In genomic region chr5:134161712-134162395, GRCh38 we compare ENCODE assay signal across 21 cellular contexts. TPM values are rescaled to one million over a fixed set of nuclear protein-coding genes. Genes with fewer than 3 reads are reported as not detected.
A peak's percentile ranks its signal among the peaks of the same experiment; 100 is the strongest.
DNase-seq lines count a peak whose midpoint lies in the region; ATAC-seq, FAIRE-seq and TF ChIP-seq lines count a peak whose summit lies in the region.
"Had no signal": no experiment of that assay in that cellular context is flagged by ENCODE, and none has a peak within 500 bp of the region (broad histone marks: within the 10 kb centered on the region; RNA-seq: fewer than 3 reads in every experiment).

No MANE protein-coding gene starts in this region.

- H3K27me3 ChIP-seq in mammary epithelial cell (ENCODE audit: insufficient read depth, low read length): no peaks in the 10 kb centered on the region
- H3K27me3 ChIP-seq: SJCRH30 had no signal

- H4K20me1 ChIP-seq in mammary epithelial cell (ENCODE audit: insufficient read depth, low read length): no peaks in the 10 kb centered on the region

- no TSS peak for BruUV-seq in mammary epithelial cell (replicated peaks; lab: Mats Ljungman, UMichigan)

- peak in 1 of 2 donors; percentile 18 for ATAC-seq in activated T-cell treated with anti-CD3 and anti-CD28 coated beads, Interleukin-2, amount 50 U/mL, for 72 hours (replicated peaks in 1 of 2)
- ATAC-seq in stimulated activated naive CD8-positive, alpha-beta T cell treated with anti-CD3 and anti-CD28 coated beads, Interleukin-15, Interleukin-2, amounts not matched to agents 100 U/mL and 50 U/mL, for 24 hours: peak; percentile 36
- ATAC-seq: PC-3 had no signal

- FAIRE-seq in GM12891 (lab: Jason Lieb, UNC): peak; percentile 54

- no peak for TF ChIP-seq CTCF in mammary epithelial cell (conservative IDR thresholded peaks at IDR 0.05 in 1 of 2, IDR thresholded peaks at IDR 0.05 in 1 of 2; ENCODE audit: extremely low read depth in 1 of 2, insufficient read depth in 1 of 2, low read depth in 1 of 2, low read length in 2 of 2)

- H3K9me3 ChIP-seq in mammary epithelial cell (replicated peaks; ENCODE audit: insufficient read depth, low read length): no peaks in the 10 kb centered on the region

- H3K27me3 Mint-ChIP-seq in activated T-cell treated with anti-CD3 and anti-CD28 coated beads, Interleukin-2, amount 50 U/mL, for 72 hours (ENCODE audit: low read depth): no peaks in the 10 kb centered on the region
- no peaks in the 10 kb centered on the region for H3K27me3 Mint-ChIP-seq in activated naive CD8-positive, alpha-beta T cell

- H3K4me1 Mint-ChIP-seq in activated T-cell treated with anti-CD3 and anti-CD28 coated beads, Interleukin-2, amount 50 U/mL, for 72 hours (ENCODE audit: low read depth): peaks cover 50% of the 10 kb centered on the region
- H3K4me1 Mint-ChIP-seq in activated naive CD8-positive, alpha-beta T cell (ENCODE audit: low read depth): peaks cover 56% of the 10 kb centered on the region
- H3K4me1 Mint-ChIP-seq: CD14-positive monocyte, H9 had no signal

- CTCF ChIA-PET in mammary epithelial cell (lab: Charles Lee; ENCODE audit: low non-redundant PET): no interaction called here

- peaks cover 33% of the 10 kb centered on the region for H3K36me3 ChIP-seq in mammary epithelial cell (ENCODE audit: insufficient read depth, low read length)

- no peaks in the 10 kb centered on the region for H3K4me1 ChIP-seq in mammary epithelial cell (ENCODE audit: insufficient read depth, low read length)
- H3K4me1 ChIP-seq: SJCRH30 had no signal

- H3K4me3 Mint-ChIP-seq in activated T-cell treated with anti-CD3 and anti-CD28 coated beads, Interleukin-2, amount 50 U/mL, for 72 hours: peak overlapping the region in 1 of 2 donors; percentile 32
- H3K4me3 Mint-ChIP-seq in activated naive CD8-positive, alpha-beta T cell: no peak overlapping the region
- H3K4me3 Mint-ChIP-seq: CD14-positive monocyte, H9 had no signal

- TF ChIP-seq POLR2A in GM12891 (IDR thresholded peaks at IDR 0.05; ENCODE audit: low read depth, low read length): no peak

- DNase-seq in activated T-cell treated with anti-CD3 and anti-CD28 coated beads, Interleukin-2, amount 50 U/mL, for 72 hours: no peak
- DNase-seq in activated T-cell treated with anti-CD3 and anti-CD28 coated beads, Interleukin-2, amount 50 U/mL, for 1 hour: no peak
- DNase-seq in GM12891 (ENCODE audit: insufficient read length, low spot score) (no peak), mammary epithelial cell (no peak), AG08395 (ENCODE audit: low spot score) (no peak)
- no peak for DNase-seq in stimulated activated naive CD8-positive, alpha-beta T cell treated with anti-CD3 and anti-CD28 coated beads, Interleukin-15, Interleukin-2, amounts not matched to agents 100 U/mL and 50 U/mL, for 24 hours
- DNase-seq: ACHN, AML-193, COR-L47, DMS 273 treated with DMSO at 0.1 percent for 48 hours, DND-41, H9, NCI-H1417, NCI-H187, NCI-H2107, NCI-H524, PC-3, SJCRH30 had no signal

- peaks cover 49% of the 10 kb centered on the region for H3K79me2 ChIP-seq in mammary epithelial cell (ENCODE audit: insufficient read depth, low read length)

- H3K9ac ChIP-seq in mammary epithelial cell (ENCODE audit: insufficient read depth, low read length): no peak overlapping the region
- H3K9ac ChIP-seq: KMS-11 had no signal

- no peak overlapping the region for H3K4me2 ChIP-seq in mammary epithelial cell (ENCODE audit: insufficient read depth, low read depth, low read length)
- H3K4me2 ChIP-seq: KMS-11 had no signal

- H3K9me3 Mint-ChIP-seq in activated T-cell treated with anti-CD3 and anti-CD28 coated beads, Interleukin-2, amount 50 U/mL, for 72 hours: no peaks in the 10 kb centered on the region
- no peaks in the 10 kb centered on the region for H3K9me3 Mint-ChIP-seq in activated naive CD8-positive, alpha-beta T cell (ENCODE audit: low read depth)
- H3K9me3 Mint-ChIP-seq: H9 had no signal

- H2AFZ ChIP-seq in mammary epithelial cell (ENCODE audit: low read depth, low read length): no peak overlapping the region

- H3K36me3 Mint-ChIP-seq in activated T-cell treated with anti-CD3 and anti-CD28 coated beads, Interleukin-2, amount 50 U/mL, for 72 hours (ENCODE audit: insufficient read depth in 2 of 2): peaks cover 18 to 66% of the 10 kb centered on the region in 2 donors
- H3K36me3 Mint-ChIP-seq in activated naive CD8-positive, alpha-beta T cell: peaks cover 12% of the 10 kb centered on the region

- peak overlapping the region; percentile 28 for H3K27ac Mint-ChIP-seq in activated T-cell treated with anti-CD3 and anti-CD28 coated beads, Interleukin-2, amount 50 U/mL, for 72 hours
- H3K27ac Mint-ChIP-seq in activated naive CD8-positive, alpha-beta T cell: peak overlapping the region; percentile 61
- H3K27ac Mint-ChIP-seq: CD14-positive monocyte had no signal

- intact Hi-C loops in mammary epithelial cell (cut with micrococcal nuclease): no loop called here

- H3K4me3 ChIP-seq in mammary epithelial cell (replicated peaks in 1 of 3; ENCODE audit: insufficient read depth in 1 of 3, low read depth in 2 of 3, low read length in 3 of 3): no peak overlapping the region
- H3K4me3 ChIP-seq: SJCRH30 had no signal

- WGBS in mammary epithelial cell (ENCODE audit: low coverage, missing lambda C conversion rate): 94% methylated on average over 5 of the region's 5 CpGs

- H3K27ac ChIP-seq in mammary epithelial cell (ENCODE audit: insufficient read depth, low read depth, low read length): no peak overlapping the region
- H3K27ac ChIP-seq: KMS-11, SJCRH30 had no signal

- in situ Hi-C loops in mammary epithelial cell (cut with MboI; ENCODE audit: low sequenced_read_pairs in 2 of 2): no loop called here

- dilution Hi-C loops in mammary epithelial cell (cut with HindIII; ENCODE audit: low sequenced_read_pairs): no loop called here

TF ChIP-seq in GM12891, 5 proteins besides CTCF, POLR2A, EP300 and RAD21:
- TF ChIP-seq SPI1 (IDR thresholded peaks at IDR 0.05; ENCODE audit: low read depth, low read length) (no peak), TAF1 (IDR thresholded peaks at IDR 0.05; ENCODE audit: low read depth, low read length) (no peak)
TF ChIP-seq in GM12891: peak in this region for 0.

RNA-seq across cellular contexts. Expression of gene SKP1, which starts 14.9 kb away (rescaled TPM):
- total RNA-seq in activated T-cell treated with anti-CD3 and anti-CD28 coated beads, Interleukin-2, amount 50 U/mL, for 72 hours: 100 to 1,000 TPM; 201 to 238 TPM
- polyA plus RNA-seq in GM12891 (2012; ENCODE audit: low read depth, missing spikeins): 424 TPM
- total RNA-seq in mammary epithelial cell: 100 to 1,000 TPM; 146 to 231 TPM
- 389 TPM for polyA plus RNA-seq in mammary epithelial cell
- polyA minus RNA-seq in mammary epithelial cell: 130 TPM

RNA-seq across cellular contexts. Expression of gene TCF7, which starts 47.4 kb away (rescaled TPM):
- total RNA-seq in activated T-cell treated with anti-CD3 and anti-CD28 coated beads, Interleukin-2, amount 50 U/mL, for 72 hours: 100 to 1,000 TPM; 142 to 265 TPM
- polyA plus RNA-seq in GM12891 (2012; ENCODE audit: low read depth, missing spikeins): 55.8 TPM
- total RNA-seq in mammary epithelial cell: 1 to 10 TPM; 3.3 to 6.5 TPM
- 2.0 TPM for polyA plus RNA-seq in mammary epithelial cell
- 18.8 TPM for polyA minus RNA-seq in mammary epithelial cell

Comparison
In these comparisons a context has a peak if more than half of its experiments do, and no peak if none do; other contexts are left out.
1. RNA of gene TCF7, which starts 47.4 kb away (total RNA-seq): 142 to 265 TPM in activated T-cell treated with anti-CD3 and anti-CD28 coated beads, Interleukin-2, amount 50 U/mL, for 72 hours; 3.3 to 6.5 TPM in mammary epithelial cell; every median in the first group is over 10 times any median in the second.